In the genomic region with DNA sequence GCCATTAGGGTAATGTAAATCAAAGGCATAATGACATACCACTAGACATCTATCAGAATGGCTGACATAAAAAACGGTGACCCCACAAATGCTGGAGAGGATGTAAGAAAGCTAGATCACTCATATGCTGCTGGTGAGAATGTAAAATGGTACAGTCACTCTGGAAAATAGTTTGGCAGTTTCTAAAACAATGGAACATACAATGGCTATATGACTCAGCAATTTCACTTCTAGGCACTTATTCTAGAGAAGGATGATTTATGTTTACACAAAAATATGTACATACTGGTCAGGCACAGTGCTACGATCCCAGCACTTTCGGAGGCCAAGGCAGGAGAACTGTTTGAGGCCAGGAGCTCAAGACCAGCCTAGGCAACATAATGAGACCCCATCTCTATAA, we compare ENCODE assay signal across 25 cellular contexts.
DNase-seq lines count a peak whose midpoint lies in the region; ATAC-seq and TF ChIP-seq lines count a peak whose summit lies in the region.
"Had no signal": no experiment of that assay in that cellular context is flagged by ENCODE, and none has a peak within 500 bp of the region (broad histone marks: within the 10 kb centered on the region; RNA-seq: fewer than 3 reads in every experiment).

No MANE protein-coding gene starts in this region.

- no peak for TF ChIP-seq CTCF in fibroblast of mammary gland (conservative IDR thresholded peaks at IDR 0.05; ENCODE audit: control insufficient read depth, insufficient read depth, low read depth, low read length)

- DNase-seq in A172 (ENCODE audit: low spot score): peak; percentile 43
- DNase-seq in HCEC 1CT: peak; percentile 59
- DNase-seq in RKO (ENCODE audit: low spot score): peak; percentile 28
- peak; percentile 64 for DNase-seq in fibroblast of mammary gland (ENCODE audit: low read depth)
- DNase-seq in DMS153 (lab: John Stamatoyannopoulos, UW): no peak
- no peak for DNase-seq in erythroblast (lab: John Stamatoyannopoulos, UW)
- DNase-seq in DMS 273 treated with DMSO at 0.1 percent for 48 hours (lab: John Stamatoyannopoulos, UW): no peak
- DNase-seq: activated CD4-positive, alpha-beta T cell treated with anti-CD3 and anti-CD28 coated beads for 4 hours; activated CD8-positive, alpha-beta memory T cell treated with anti-CD3 and anti-CD28 coated beads, Interleukin-2, amount 50 U/mL, for 4 hours; activated gamma-delta T cell; adrenal gland; CD4-positive, alpha-beta T cell; DMS79 treated with DMSO at 0.1 percent for 48 hours; head of caudate nucleus; Kasumi-1; left lung; midbrain; NCI-H1436 treated with DMSO at 0.1 percent for 48 hours; NCI-H82; nephron progenitor cell; psoas muscle had no signal

- no peak for ATAC-seq in GM19035 (IDR thresholded peaks at IDR 0.05; ENCODE audit: unreplicated experiment)
- ATAC-seq: esophagus mucosa, left lung, Panc1, psoas muscle had no signal

- H3K4me3 ChIP-seq in fibroblast of mammary gland (ENCODE audit: control insufficient read depth, low read depth, low read length): no peak overlapping the region
- H3K4me3 ChIP-seq: adrenal gland, left lung, psoas muscle, vagina had no signal

- TF ChIP-seq POLR2A in erythroblast (IDR thresholded peaks at IDR 0.05; ENCODE audit: low read length): no peak

Comparison
In these comparisons a context has a peak if more than half of its experiments do, and no peak if none do; other contexts are left out.
1. DNase-seq: peak in A172 (single experiment), HCEC 1CT (single experiment), RKO (single experiment) and fibroblast of mammary gland (single experiment); none in DMS153 (single experiment), erythroblast (0 of 2) and DMS 273 treated with DMSO at 0.1 percent for 48 hours (single experiment).